ENCODE assay signal across 8 cellular contexts in the genomic region with DNA sequence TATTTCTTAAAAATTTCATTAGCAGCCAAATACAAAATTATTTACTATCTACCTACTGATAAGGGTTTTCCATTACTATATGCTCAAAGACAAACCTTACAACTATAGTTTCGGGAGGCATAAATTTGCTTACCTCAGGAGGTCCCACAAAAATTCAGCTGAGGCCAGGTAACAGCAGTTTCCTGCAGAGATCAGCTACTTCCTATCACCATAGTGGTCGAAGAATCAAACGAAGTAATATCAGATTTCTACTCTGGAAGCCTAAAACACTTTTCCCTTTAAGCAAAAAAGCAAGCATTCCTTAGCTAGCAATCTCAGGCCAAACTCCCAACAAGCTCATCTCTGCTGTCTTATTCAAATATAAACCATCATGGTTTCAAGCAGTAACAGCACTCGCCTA. TPM values are rescaled to one million over a fixed set of nuclear protein-coding genes. Genes with fewer than 3 reads are reported as not detected.
DNase-seq lines count a peak whose midpoint lies in the region; TF ChIP-seq lines count a peak whose summit lies in the region.

No MANE protein-coding gene starts in this region.

- H3K4me1 ChIP-seq in HEK293 (ENCODE audit: control insufficient read depth, insufficient read depth, low read length) (no peaks in the 10 kb centered on the region), skeletal muscle satellite cell (ENCODE audit: control insufficient read depth, insufficient read depth, low read length) (peaks cover 29% of the 10 kb centered on the region)

- H3K4me2 ChIP-seq in skeletal muscle satellite cell (ENCODE audit: low read length) = peak overlapping the region; percentile 88

- no peak for DNase-seq in T-helper 2 cell treated with Interferon-gamma antibody and Interleukin-4, amounts not matched to agents 5 μg/mL and 100 μg/mL, for 36 hours (ENCODE audit: low spot score)
- DNase-seq in fibroblast of pulmonary artery (ENCODE audit: low read depth) (no peak), NCI-H146 (lab: John Stamatoyannopoulos, UW) (no peak), hippocampal formation (lab: John Stamatoyannopoulos, UW) (no peak), NCI-H82 (lab: John Stamatoyannopoulos, UW) (no peak), NCI-H748 (lab: John Stamatoyannopoulos, UW; ENCODE audit: unreplicated experiment) (no peak)

- H3K36me3 Mint-ChIP-seq in T-helper 2 cell treated with Interferon-gamma antibody and Interleukin-4, amounts not matched to agents 5 μg/mL and 100 μg/mL, for 36 hours (ENCODE audit: low read depth) = peaks cover 46% of the 10 kb centered on the region

- peaks cover 2% of the 10 kb centered on the region for H3K27me3 Mint-ChIP-seq in T-helper 2 cell treated with Interferon-gamma antibody and Interleukin-4, amounts not matched to agents 5 μg/mL and 100 μg/mL, for 36 hours (ENCODE audit: low read depth)

- no peaks in the 10 kb centered on the region for H3K9me3 Mint-ChIP-seq in T-helper 2 cell treated with Interferon-gamma antibody and Interleukin-4, amounts not matched to agents 5 μg/mL and 100 μg/mL, for 36 hours

- H3K27me3 ChIP-seq in skeletal muscle satellite cell (ENCODE audit: control insufficient read depth, insufficient read depth, low read length) = no peaks in the 10 kb centered on the region

- peaks cover 34% of the 10 kb centered on the region for H3K4me1 Mint-ChIP-seq in T-helper 2 cell treated with Interferon-gamma antibody and Interleukin-4, amounts not matched to agents 5 μg/mL and 100 μg/mL, for 36 hours (ENCODE audit: low read depth)

- peak overlapping the region; percentile 91 for H3K9ac ChIP-seq in skeletal muscle satellite cell (ENCODE audit: low read depth, low read length)

- POLR2A ChIA-PET in HEK293 (lab: Yijun Ruan, JAX) = interaction anchor here (1.1 kb wide), 1 partner anchor 13 kb away, joined by 3 read pairs; no protein-coding TSS in a partner anchor

- H3K27ac Mint-ChIP-seq in T-helper 2 cell treated with Interferon-gamma antibody and Interleukin-4, amounts not matched to agents 5 μg/mL and 100 μg/mL, for 36 hours = peak overlapping the region; percentile 97

- H3K9me3 ChIP-seq in HEK293 (ENCODE audit: control insufficient read depth, insufficient read depth, low read depth, low read length) (no peaks in the 10 kb centered on the region), skeletal muscle satellite cell (replicated peaks; ENCODE audit: low read length) (no peaks in the 10 kb centered on the region)

- TF ChIP-seq CTCF in HEK293 (tag by site-specific recombination; IDR thresholded peaks at IDR 0.05) (no peak), fibroblast of pulmonary artery (IDR thresholded peaks at IDR 0.05; ENCODE audit: low read length, missing control alignments) (no peak)

- peak overlapping the region; percentile 96 for H3K4me3 Mint-ChIP-seq in T-helper 2 cell treated with Interferon-gamma antibody and Interleukin-4, amounts not matched to agents 5 μg/mL and 100 μg/mL, for 36 hours

- no peak overlapping the region for H3K27ac ChIP-seq in HEK293 (ENCODE audit: extremely low read depth, low read depth, low read length)

- H3K4me3 ChIP-seq in HEK293 (ENCODE audit: low read depth, low read length) (peak overlapping the region; percentile 87), fibroblast of pulmonary artery (replicated peaks; ENCODE audit: low read depth, low read length) (peak overlapping the region; percentile 74), skeletal muscle satellite cell (ENCODE audit: low read length) (peak overlapping the region; percentile 80)

- CTCF ChIA-PET in HEK293 (lab: Yijun Ruan, JAX) = interaction anchor here (1.0 to 2.2 kb wide), 3 partner anchors 14 to 103 kb away, joined by 3 to 17 read pairs (median 6); no protein-coding TSS in a partner anchor

- H3K36me3 ChIP-seq in HEK293 (ENCODE audit: control insufficient read depth in 2 of 2, insufficient read depth in 1 of 2, low read length in 2 of 2) = peaks cover 0 to 27% of the 10 kb centered on the region in 2 experiments; a peak in 1 of 3 replicates
- H3K36me3 ChIP-seq in skeletal muscle satellite cell (ENCODE audit: insufficient read depth, low read length) = peaks cover 3% of the 10 kb centered on the region

TF ChIP-seq in HEK293, 187 proteins besides CTCF, POLR2A, EP300 and RAD21 (continues in another document):
- TF ChIP-seq ZNF114 (tag by site-specific recombination; IDR thresholded peaks at IDR 0.05) (no peak), ZNF426 (tag by site-specific recombination; IDR thresholded peaks at IDR 0.05) (no peak), ZNF501 (tag by site-specific recombination; IDR thresholded peaks at IDR 0.05) (no peak), ZNF664 (tag by site-specific recombination; IDR thresholded peaks at IDR 0.05) (no peak), HOXA7 (CRISPR knock-in tag; IDR thresholded peaks at IDR 0.05; ENCODE audit: borderline replicate concordance) (no peak), ZNF585B (tag by site-specific recombination; IDR thresholded peaks at IDR 0.05) (no peak), ZNF660 (tag by site-specific recombination; IDR thresholded peaks at IDR 0.05) (no peak), ZNF366 (tag by site-specific recombination; conservative IDR thresholded peaks at IDR 0.05) (no peak), ZNF776 (tag by site-specific recombination; IDR thresholded peaks at IDR 0.05; ENCODE audit: borderline replicate concordance) (no peak)
- TF ChIP-seq, protein P1, sequence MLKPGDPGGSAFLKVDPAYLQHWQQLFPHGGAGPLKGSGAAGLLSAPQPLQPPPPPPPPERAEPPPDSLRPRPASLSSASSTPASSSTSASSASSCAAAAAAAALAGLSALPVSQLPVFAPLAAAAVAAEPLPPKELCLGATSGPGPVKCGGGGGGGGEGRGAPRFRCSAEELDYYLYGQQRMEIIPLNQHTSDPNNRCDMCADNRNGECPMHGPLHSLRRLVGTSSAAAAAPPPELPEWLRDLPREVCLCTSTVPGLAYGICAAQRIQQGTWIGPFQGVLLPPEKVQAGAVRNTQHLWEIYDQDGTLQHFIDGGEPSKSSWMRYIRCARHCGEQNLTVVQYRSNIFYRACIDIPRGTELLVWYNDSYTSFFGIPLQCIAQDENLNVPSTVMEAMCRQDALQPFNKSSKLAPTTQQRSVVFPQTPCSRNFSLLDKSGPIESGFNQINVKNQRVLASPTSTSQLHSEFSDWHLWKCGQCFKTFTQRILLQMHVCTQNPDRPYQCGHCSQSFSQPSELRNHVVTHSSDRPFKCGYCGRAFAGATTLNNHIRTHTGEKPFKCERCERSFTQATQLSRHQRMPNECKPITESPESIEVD (tag by site-specific recombination; IDR thresholded peaks at IDR 0.05) = no peak
- TF ChIP-seq, protein P2, sequence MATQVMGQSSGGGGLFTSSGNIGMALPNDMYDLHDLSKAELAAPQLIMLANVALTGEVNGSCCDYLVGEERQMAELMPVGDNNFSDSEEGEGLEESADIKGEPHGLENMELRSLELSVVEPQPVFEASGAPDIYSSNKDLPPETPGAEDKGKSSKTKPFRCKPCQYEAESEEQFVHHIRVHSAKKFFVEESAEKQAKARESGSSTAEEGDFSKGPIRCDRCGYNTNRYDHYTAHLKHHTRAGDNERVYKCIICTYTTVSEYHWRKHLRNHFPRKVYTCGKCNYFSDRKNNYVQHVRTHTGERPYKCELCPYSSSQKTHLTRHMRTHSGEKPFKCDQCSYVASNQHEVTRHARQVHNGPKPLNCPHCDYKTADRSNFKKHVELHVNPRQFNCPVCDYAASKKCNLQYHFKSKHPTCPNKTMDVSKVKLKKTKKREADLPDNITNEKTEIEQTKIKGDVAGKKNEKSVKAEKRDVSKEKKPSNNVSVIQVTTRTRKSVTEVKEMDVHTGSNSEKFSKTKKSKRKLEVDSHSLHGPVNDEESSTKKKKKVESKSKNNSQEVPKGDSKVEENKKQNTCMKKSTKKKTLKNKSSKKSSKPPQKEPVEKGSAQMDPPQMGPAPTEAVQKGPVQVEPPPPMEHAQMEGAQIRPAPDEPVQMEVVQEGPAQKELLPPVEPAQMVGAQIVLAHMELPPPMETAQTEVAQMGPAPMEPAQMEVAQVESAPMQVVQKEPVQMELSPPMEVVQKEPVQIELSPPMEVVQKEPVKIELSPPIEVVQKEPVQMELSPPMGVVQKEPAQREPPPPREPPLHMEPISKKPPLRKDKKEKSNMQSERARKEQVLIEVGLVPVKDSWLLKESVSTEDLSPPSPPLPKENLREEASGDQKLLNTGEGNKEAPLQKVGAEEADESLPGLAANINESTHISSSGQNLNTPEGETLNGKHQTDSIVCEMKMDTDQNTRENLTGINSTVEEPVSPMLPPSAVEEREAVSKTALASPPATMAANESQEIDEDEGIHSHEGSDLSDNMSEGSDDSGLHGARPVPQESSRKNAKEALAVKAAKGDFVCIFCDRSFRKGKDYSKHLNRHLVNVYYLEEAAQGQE (tag by site-specific recombination; IDR thresholded peaks at IDR 0.05) = no peak
- TF ChIP-seq, protein P3, sequence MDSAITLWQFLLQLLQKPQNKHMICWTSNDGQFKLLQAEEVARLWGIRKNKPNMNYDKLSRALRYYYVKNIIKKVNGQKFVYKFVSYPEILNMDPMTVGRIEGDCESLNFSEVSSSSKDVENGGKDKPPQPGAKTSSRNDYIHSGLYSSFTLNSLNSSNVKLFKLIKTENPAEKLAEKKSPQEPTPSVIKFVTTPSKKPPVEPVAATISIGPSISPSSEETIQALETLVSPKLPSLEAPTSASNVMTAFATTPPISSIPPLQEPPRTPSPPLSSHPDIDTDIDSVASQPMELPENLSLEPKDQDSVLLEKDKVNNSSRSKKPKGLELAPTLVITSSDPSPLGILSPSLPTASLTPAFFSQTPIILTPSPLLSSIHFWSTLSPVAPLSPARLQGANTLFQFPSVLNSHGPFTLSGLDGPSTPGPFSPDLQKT (IDR thresholded peaks at IDR 0.05; ENCODE audit: borderline replicate concordance, low read depth, low read length) = no peak
- TF ChIP-seq, protein P4, sequence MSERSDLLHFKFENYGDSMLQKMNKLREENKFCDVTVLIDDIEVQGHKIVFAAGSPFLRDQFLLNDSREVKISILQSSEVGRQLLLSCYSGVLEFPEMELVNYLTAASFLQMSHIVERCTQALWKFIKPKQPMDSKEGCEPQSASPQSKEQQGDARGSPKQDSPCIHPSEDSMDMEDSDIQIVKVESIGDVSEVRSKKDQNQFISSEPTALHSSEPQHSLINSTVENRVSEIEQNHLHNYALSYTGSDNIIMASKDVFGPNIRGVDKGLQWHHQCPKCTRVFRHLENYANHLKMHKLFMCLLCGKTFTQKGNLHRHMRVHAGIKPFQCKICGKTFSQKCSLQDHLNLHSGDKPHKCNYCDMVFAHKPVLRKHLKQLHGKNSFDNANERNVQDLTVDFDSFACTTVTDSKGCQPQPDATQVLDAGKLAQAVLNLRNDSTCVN (tag by site-specific recombination; optimal IDR thresholded peaks at IDR 0.05) = no peak

RNA-seq across cellular contexts. Expression of a gene that starts 3.1 kb away (rescaled TPM):
- total RNA-seq in skeletal muscle satellite cell (2012; rRNA removed) = 62.7 and 72.5 TPM in 2 replicates

RNA-seq across cellular contexts. Expression of a gene that starts 59.8 kb away (rescaled TPM):
- total RNA-seq in skeletal muscle satellite cell (2012; rRNA removed) = 11.8 and 15.5 TPM in 2 replicates
